ENCODE assay signal across 9 cellular contexts in genomic region chr20:32585011-32585518, GRCh38. TPM values are rescaled to one million over a fixed set of nuclear protein-coding genes. Genes with fewer than 3 reads are reported as not detected.
DNase-seq lines count a peak whose midpoint lies in the region; ATAC-seq and TF ChIP-seq lines count a peak whose summit lies in the region.
"Had no signal": no experiment of that assay in that cellular context is flagged by ENCODE, and none has a peak within 500 bp of the region (broad histone marks: within the 10 kb centered on the region; RNA-seq: fewer than 3 reads in every experiment).

Gene NOL4L, minus strand, starts transcription at chr20:32585333. Its CDS starts 443 bp downstream, at chr20:32584890.

- peak within 1 kb of the TSS; percentile 80 for H3K27ac Mint-ChIP-seq in activated naive CD8-positive, alpha-beta T cell treated with anti-CD3 and anti-CD28 coated beads, Interleukin-2, amount 50 U/mL, for 24 hours

- peak; percentile 21 for ATAC-seq in activated naive CD8-positive, alpha-beta T cell treated with anti-CD3 and anti-CD28 coated beads, Interleukin-2, amount 50 U/mL, for 24 hours
- peak in 2 of 4 donors; percentile 7 to 9 for ATAC-seq in heart left ventricle
- no peak for ATAC-seq in GM21528 (IDR thresholded peaks at IDR 0.05; ENCODE audit: low FRiP score, unreplicated experiment)

- no peaks in the 10 kb centered on the region for H3K9me3 Mint-ChIP-seq in activated naive CD8-positive, alpha-beta T cell treated with anti-CD3 and anti-CD28 coated beads, Interleukin-2, amount 50 U/mL, for 24 hours

- H3K36me3 ChIP-seq in H7 (replicated peaks; ENCODE audit: control insufficient read depth, insufficient read depth, low read length) (no peaks in the 10 kb centered on the region), heart left ventricle (no peaks in the 10 kb centered on the region)
- H3K36me3 ChIP-seq: neutrophil had no signal

- H3K27ac ChIP-seq in heart left ventricle, result peak within 1 kb of the TSS in 4 of 12 donors; percentile 34 to 80 (median 53)
- H3K27ac ChIP-seq: neutrophil had no signal

- peak within 1 kb of the TSS; percentile 77 for H3K4me3 ChIP-seq in H7 (ENCODE audit: insufficient read depth, low read depth, low read length)
- peak within 1 kb of the TSS; percentile 37 to 80 (median 64) for H3K4me3 ChIP-seq in heart left ventricle

- intact Hi-C loops in heart left ventricle (cut with DNase I) (loop anchor here in 2 of 10 donors (10.0 kb wide), 1 partner anchor 50 kb away; no protein-coding TSS in a partner anchor), posterior cingulate gyrus (cut with DNase I) (no loop called here)

- peaks cover 0 to 36% (median 4%) of the 10 kb centered on the region in 12 donors for H3K4me1 ChIP-seq in heart left ventricle

- H3K27me3 Mint-ChIP-seq in activated naive CD8-positive, alpha-beta T cell treated with anti-CD3 and anti-CD28 coated beads, Interleukin-2, amount 50 U/mL, for 24 hours, result peaks cover 21% of the 10 kb centered on the region

- H3K9me3 ChIP-seq in heart left ventricle, result no peaks in the 10 kb centered on the region
- H3K9me3 ChIP-seq: neutrophil had no signal

- peak within 1 kb of the TSS; percentile 84 for H3K4me3 Mint-ChIP-seq in activated naive CD8-positive, alpha-beta T cell treated with anti-CD3 and anti-CD28 coated beads, Interleukin-2, amount 50 U/mL, for 24 hours

- H3K36me3 Mint-ChIP-seq in activated naive CD8-positive, alpha-beta T cell treated with anti-CD3 and anti-CD28 coated beads, Interleukin-2, amount 50 U/mL, for 24 hours (ENCODE audit: low read depth), result no peaks in the 10 kb centered on the region

- H3K4me1 Mint-ChIP-seq in activated naive CD8-positive, alpha-beta T cell treated with anti-CD3 and anti-CD28 coated beads, Interleukin-2, amount 50 U/mL, for 24 hours, result peaks cover 36% of the 10 kb centered on the region

- TF ChIP-seq CTCF in heart left ventricle (IDR thresholded peaks at IDR 0.05), result no peak

- DNase-seq in A172 (ENCODE audit: low spot score), result no peak
- peak; percentile 90 for DNase-seq in H7
- DNase-seq in RPMI8226, result peak; percentile 60
- peak; percentile 47 for DNase-seq in activated naive CD8-positive, alpha-beta T cell treated with anti-CD3 and anti-CD28 coated beads, Interleukin-2, amount 50 U/mL, for 24 hours
- peak in 1 of 5 donors; percentile 47 for DNase-seq in heart left ventricle
- DNase-seq in posterior cingulate gyrus, result peak in 7 of 10 donors; percentile 37 to 91 (median 74)
- DNase-seq in AG08395 (ENCODE audit: low spot score), result no peak

- 0 to 1% (median 0%) methylated on average over 21 to 72 of the region's 72 CpGs; no CpG with 5 or more reads in 1 of the 4 donors for WGBS in heart left ventricle, 4 donors

- TF ChIP-seq POLR2A in heart left ventricle (IDR thresholded peaks at IDR 0.05), result no peak

- H3K27me3 ChIP-seq in H7 (ENCODE audit: control insufficient read depth, insufficient read depth, low read length) (peaks cover 40% of the 10 kb centered on the region), heart left ventricle (peaks cover 0 to 14% (median 4%) of the 10 kb centered on the region in 9 donors)

RNA-seq across cellular contexts. Expression of gene NOL4L, which starts in this region (rescaled TPM):
- 17.8 and 34.3 TPM in 2 replicates for total RNA-seq in A172 (2014; rRNA removed; shearing (Covaris generic))
- total RNA-seq in H7 (2014; rRNA removed; shearing (Covaris generic)), result 26.6 and 28.1 TPM in 2 replicates
- total RNA-seq in heart left ventricle, result 10 to 100 TPM in 2 of 9 donors, 1 to 10 TPM in 7; 3.1 to 15.0 (median 6.7) TPM
- polyA plus RNA-seq in heart left ventricle, result 1 to 10 TPM; 2.6 to 7.4 TPM

Comparison
In these comparisons a context has a peak if more than half of its experiments do, and no peak if none do; other contexts are left out.
1. DNase-seq: peak in H7 (single experiment), RPMI8226 (single experiment), activated naive CD8-positive, alpha-beta T cell treated with anti-CD3 and anti-CD28 coated beads, Interleukin-2, amount 50 U/mL, for 24 hours (single experiment) and posterior cingulate gyrus (7 of 10); none in A172 (single experiment) and AG08395 (single experiment).